In the genomic region with DNA sequence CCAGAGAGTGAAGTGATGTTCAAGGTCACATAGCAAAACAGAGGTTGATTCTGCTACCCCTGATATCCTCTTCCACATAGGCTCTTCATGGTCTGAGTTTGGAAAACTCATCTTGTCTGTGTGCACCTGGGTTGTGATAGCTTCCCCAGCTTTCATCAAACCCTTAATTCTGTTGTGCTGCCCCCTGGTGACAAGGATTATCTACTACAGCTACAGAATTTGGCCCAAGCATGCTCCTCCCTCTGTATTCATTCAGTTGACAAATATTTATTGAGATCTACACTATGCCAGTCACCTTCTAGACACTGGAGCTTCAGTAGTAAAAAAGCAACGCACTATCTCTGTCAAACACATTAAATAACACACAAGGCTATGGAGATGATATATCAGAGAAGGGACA, we compare ENCODE assay signal across 9 cellular contexts. TPM values are rescaled to one million over a fixed set of nuclear protein-coding genes. Genes with fewer than 3 reads are reported as not detected.
DNase-seq lines count a peak whose midpoint lies in the region; ATAC-seq and TF ChIP-seq lines count a peak whose summit lies in the region.
"Had no signal": no experiment of that assay in that cellular context is flagged by ENCODE, and none has a peak within 500 bp of the region (broad histone marks: within the 10 kb centered on the region; RNA-seq: fewer than 3 reads in every experiment).

No MANE protein-coding gene starts in this region.

- no peaks in the 10 kb centered on the region for H3K36me3 ChIP-seq in thyroid gland

- no peaks in the 10 kb centered on the region for H3K9me3 ChIP-seq in thyroid gland

- H3K36me3 Mint-ChIP-seq in Calu3 (ENCODE audit: insufficient read depth, unreplicated experiment) (no peaks in the 10 kb centered on the region), natural killer cell (no peaks in the 10 kb centered on the region)
- no peaks in the 10 kb centered on the region for H3K36me3 Mint-ChIP-seq in activated CD4-positive, alpha-beta memory T cell treated with anti-CD3 and anti-CD28 coated beads, Interleukin-2, amount 10 ng/mL, durations not matched to agents 7 days and 5 days (ENCODE audit: low read depth)

- H3K4me1 ChIP-seq in thyroid gland, result no peaks in the 10 kb centered on the region

- H3K4me1 Mint-ChIP-seq in Calu3 (ENCODE audit: low read depth, unreplicated experiment) (peaks cover 8% of the 10 kb centered on the region), natural killer cell (no peaks in the 10 kb centered on the region)
- H3K4me1 Mint-ChIP-seq in activated CD4-positive, alpha-beta memory T cell treated with anti-CD3 and anti-CD28 coated beads, Interleukin-2, amount 10 ng/mL, durations not matched to agents 7 days and 5 days, result no peaks in the 10 kb centered on the region
- H3K4me1 Mint-ChIP-seq: central memory CD8-positive, alpha-beta T cell had no signal

- ATAC-seq in GM19351 (IDR thresholded peaks at IDR 0.05; ENCODE audit: unreplicated experiment) (peak; percentile 98), HG03442 (IDR thresholded peaks at IDR 0.05; ENCODE audit: unreplicated experiment) (peak; percentile 90), natural killer cell (peak; percentile 58 to 71 (median 62))

- TF ChIP-seq CTCF in Calu3 (IDR thresholded peaks at IDR 0.05; ENCODE audit: unreplicated experiment) (no peak), natural killer cell (IDR thresholded peaks at IDR 0.05) (peak; percentile 46), thyroid gland (IDR thresholded peaks at IDR 0.05) (peak; percentile 33 to 73 (median 64))

- WGBS in thyroid gland, 2 donors, result 10% methylated on average over 1 of the region's 1 CpG

- no TSS peak for BruUV-seq in Calu3 (replicated peaks; lab: Mats Ljungman, UMichigan)

- H3K27me3 Mint-ChIP-seq in Calu3 (ENCODE audit: unreplicated experiment), result peaks cover 25% of the 10 kb centered on the region
- H3K27me3 Mint-ChIP-seq in activated CD4-positive, alpha-beta memory T cell treated with anti-CD3 and anti-CD28 coated beads, Interleukin-2, amount 10 ng/mL, durations not matched to agents 7 days and 5 days, result peaks cover 2% of the 10 kb centered on the region
- peaks cover 0 to 15% of the 10 kb centered on the region in 2 donors for H3K27me3 Mint-ChIP-seq in natural killer cell (ENCODE audit: low read depth in 2 of 2)

- TF ChIP-seq POLR2A in erythroblast (IDR thresholded peaks at IDR 0.05; ENCODE audit: low read length) (no peak), thyroid gland (IDR thresholded peaks at IDR 0.05) (no peak)

- H3K4me3 Mint-ChIP-seq in Calu3 (ENCODE audit: low read depth, unreplicated experiment) (no peak overlapping the region), natural killer cell (no peak overlapping the region)
- H3K4me3 Mint-ChIP-seq in activated CD4-positive, alpha-beta memory T cell treated with anti-CD3 and anti-CD28 coated beads, Interleukin-2, amount 10 ng/mL, durations not matched to agents 7 days and 5 days, result no peak overlapping the region
- H3K4me3 Mint-ChIP-seq: central memory CD8-positive, alpha-beta T cell had no signal

- intact Hi-C loops in Calu3 (cut with micrococcal nuclease; ENCODE audit: unreplicated experiment) (loop anchor here (1.0 to 10.0 kb wide), 5 partner anchors 65 to 363 kb away; a partner anchor contains a TSS), natural killer cell (cut with micrococcal nuclease) (loop anchor here (1.0 kb wide), 2 partner anchors 108 to 347 kb away; no protein-coding TSS in a partner anchor), thyroid gland (cut with DNase I) (loop anchor here (5.0 kb wide), 1 partner anchor 107 kb away; no protein-coding TSS in a partner anchor)

- DNase-seq in Calu3, result peak; percentile 73
- DNase-seq in NCI-H748 (lab: John Stamatoyannopoulos, UW; ENCODE audit: unreplicated experiment), result peak; percentile 77
- DNase-seq in activated CD4-positive, alpha-beta memory T cell treated with anti-CD3 and anti-CD28 coated beads, Interleukin-2, amount 10 ng/mL, durations not matched to agents 7 days and 5 days, result peak; percentile 45
- DNase-seq in erythroblast (lab: John Stamatoyannopoulos, UW), result peak; percentile 46 to 69
- peak; percentile 25 for DNase-seq in natural killer cell
- peak; percentile 53 to 56 for DNase-seq in thyroid gland

- POLR2A ChIA-PET in activated CD4-positive, alpha-beta memory T cell treated with anti-CD3 and anti-CD28 coated beads, Interleukin-2, amount 10 ng/mL, durations not matched to agents 7 days and 5 days (lab: Charles Lee), result no interaction called here

- H3K27ac ChIP-seq in thyroid gland, result no peak overlapping the region

- CTCF ChIA-PET in Calu3 (lab: Charles Lee), result interaction anchor here (0.6 to 2.5 kb wide), 16 partner anchors 16 to 348 kb away, joined by 3 to 52 read pairs (median 5); a partner anchor contains a TSS
- CTCF ChIA-PET in activated CD4-positive, alpha-beta memory T cell treated with anti-CD3 and anti-CD28 coated beads, Interleukin-2, amount 10 ng/mL, durations not matched to agents 7 days and 5 days (lab: Charles Lee), result interaction anchor here (0.5 to 2.7 kb wide), 20 partner anchors 9 to 859 kb away, joined by 3 to 40 read pairs (median 4); no protein-coding TSS in a partner anchor

- no peak overlapping the region for H3K4me3 ChIP-seq in thyroid gland (replicated peaks in 1 of 3)

- no peaks in the 10 kb centered on the region for H3K27me3 ChIP-seq in thyroid gland

- no peaks in the 10 kb centered on the region for H3K9me3 Mint-ChIP-seq in Calu3 (ENCODE audit: low read depth, unreplicated experiment)
- H3K9me3 Mint-ChIP-seq in activated CD4-positive, alpha-beta memory T cell treated with anti-CD3 and anti-CD28 coated beads, Interleukin-2, amount 10 ng/mL, durations not matched to agents 7 days and 5 days, result no peaks in the 10 kb centered on the region
- no peaks in the 10 kb centered on the region for H3K9me3 Mint-ChIP-seq in natural killer cell
- H3K9me3 Mint-ChIP-seq: central memory CD8-positive, alpha-beta T cell had no signal

- H3K27ac Mint-ChIP-seq in Calu3 (ENCODE audit: unreplicated experiment), result no peak overlapping the region
- H3K27ac Mint-ChIP-seq in activated CD4-positive, alpha-beta memory T cell treated with anti-CD3 and anti-CD28 coated beads, Interleukin-2, amount 10 ng/mL, durations not matched to agents 7 days and 5 days, result no peak overlapping the region
- no peak overlapping the region for H3K27ac Mint-ChIP-seq in natural killer cell

RNA-seq across cellular contexts. Expression of a gene that starts 50.4 kb away (rescaled TPM):
- 1.6 and 1.8 TPM in 2 replicates for total RNA-seq in Calu3 (2022)
- total RNA-seq in activated CD4-positive, alpha-beta memory T cell treated with anti-CD3 and anti-CD28 coated beads, Interleukin-2, amount 10 ng/mL, durations not matched to agents 7 days and 5 days, result under 1 TPM in 1 of 2 experiments, not detected in 1; 0.13 TPM
- total RNA-seq in natural killer cell, result 1 to 10 TPM; 1.1 to 4.3 (median 3.9) TPM
- 10 to 100 TPM; 12.6 to 23.8 (median 14.4) TPM for total RNA-seq in thyroid gland

RNA-seq across cellular contexts. Expression of a gene that starts 60.0 kb away (rescaled TPM):
- total RNA-seq in Calu3 (2022), result not detected in 2 replicates
- not detected for total RNA-seq in activated CD4-positive, alpha-beta memory T cell treated with anti-CD3 and anti-CD28 coated beads, Interleukin-2, amount 10 ng/mL, durations not matched to agents 7 days and 5 days
- total RNA-seq in natural killer cell, result not detected
- total RNA-seq in thyroid gland, result not detected

Comparison
In these comparisons a context has a peak if more than half of its experiments do, and no peak if none do; other contexts are left out.
1. DNase-seq: peak in every context shown above with its lines; median percentile 77 in NCI-H748; 73 in Calu3; 58 in erythroblast; 54 in thyroid gland; 45 in activated CD4-positive, alpha-beta memory T cell treated with anti-CD3 and anti-CD28 coated beads, Interleukin-2, amount 10 ng/mL, durations not matched to agents 7 days and 5 days; 25 in natural killer cell.